Comparison of ENCODE assay signal across 15 cellular contexts in genomic region chr2:2101924-2102323, GRCh38.
DNase-seq lines count a peak whose midpoint lies in the region; TF ChIP-seq lines count a peak whose summit lies in the region.
"Had no signal": no experiment of that assay in that cellular context is flagged by ENCODE, and none has a peak within 500 bp of the region (broad histone marks: within the 10 kb centered on the region; RNA-seq: fewer than 3 reads in every experiment).

No MANE protein-coding gene starts in this region.

- no peaks in the 10 kb centered on the region for H3K36me3 ChIP-seq in breast epithelium
- H3K36me3 ChIP-seq: BLaER1, MG63 had no signal

- H3K4me3 Mint-ChIP-seq in MCF 10A (ENCODE audit: unreplicated experiment) (no peak overlapping the region), progenitor cell of endocrine pancreas (ENCODE audit: low read depth) (no peak overlapping the region)
- H3K4me3 Mint-ChIP-seq: naive B cell had no signal

- peaks cover 8% of the 10 kb centered on the region for H3K9me3 Mint-ChIP-seq in MCF 10A (ENCODE audit: unreplicated experiment)
- peaks cover 4% of the 10 kb centered on the region for H3K9me3 Mint-ChIP-seq in progenitor cell of endocrine pancreas (ENCODE audit: low read depth)

- no peaks in the 10 kb centered on the region for H3K27me3 Mint-ChIP-seq in MCF 10A (ENCODE audit: insufficient read depth, unreplicated experiment)
- peaks cover 7% of the 10 kb centered on the region for H3K27me3 Mint-ChIP-seq in progenitor cell of endocrine pancreas

- H3K4me1 ChIP-seq in breast epithelium = no peaks in the 10 kb centered on the region

- peak; percentile 16 for TF ChIP-seq CTCF in MCF 10A (IDR thresholded peaks at IDR 0.05; ENCODE audit: unreplicated experiment)
- no peak for TF ChIP-seq CTCF in breast epithelium (IDR thresholded peaks at IDR 0.05)
- peak; percentile 45 for TF ChIP-seq CTCF in astrocyte of the cerebellum (IDR thresholded peaks at IDR 0.05; ENCODE audit: low read depth, low read length, missing control alignments)
- TF ChIP-seq CTCF in progenitor cell of endocrine pancreas (IDR thresholded peaks at IDR 0.05; ENCODE audit: unreplicated experiment) = peak; percentile 52

- POLR2A ChIA-PET in MCF 10A (lab: Yijun Ruan, JAX) = no interaction called here

- H3K27ac Mint-ChIP-seq in MCF 10A (ENCODE audit: low read depth, unreplicated experiment) (no peak overlapping the region), progenitor cell of endocrine pancreas (no peak overlapping the region)
- H3K27ac Mint-ChIP-seq: naive B cell had no signal

- no TSS peak for BruUV-seq in MCF 10A (replicated peaks; lab: Mats Ljungman, UMichigan)

- H3K4me1 Mint-ChIP-seq in MCF 10A (ENCODE audit: insufficient read depth, unreplicated experiment) = no peaks in the 10 kb centered on the region
- H3K4me1 Mint-ChIP-seq in progenitor cell of endocrine pancreas (ENCODE audit: low read depth) = peaks cover 20% of the 10 kb centered on the region
- H3K4me1 Mint-ChIP-seq: naive B cell had no signal

- H3K4me3 ChIP-seq in breast epithelium (no peak overlapping the region), astrocyte of the cerebellum (ENCODE audit: low read depth, low read length) (no peak overlapping the region)
- H3K4me3 ChIP-seq: BLaER1, MG63 had no signal

- in situ Hi-C loops in astrocyte of the cerebellum (cut with HindIII; ENCODE audit: low sequenced_read_pairs) = no loop called here

- no peak overlapping the region for H3K27ac ChIP-seq in breast epithelium
- H3K27ac ChIP-seq: BLaER1 had no signal

- CTCF ChIA-PET in MCF 10A (lab: Yijun Ruan, JAX) = no interaction called here

- intact Hi-C loops in MCF 10A (cut with micrococcal nuclease) (no loop called here), breast epithelium (cut with DNase I; ENCODE audit: low total_unique reads) (no loop called here), posterior vena cava (cut with DNase I) (no loop called here)

- H3K36me3 Mint-ChIP-seq in MCF 10A (ENCODE audit: insufficient read depth, unreplicated experiment) (no peaks in the 10 kb centered on the region), progenitor cell of endocrine pancreas (ENCODE audit: insufficient read depth) (no peaks in the 10 kb centered on the region)
- H3K36me3 Mint-ChIP-seq: naive B cell had no signal

- H3K9me3 ChIP-seq in breast epithelium = no peaks in the 10 kb centered on the region
- H3K9me3 ChIP-seq: BLaER1, MG63 had no signal

- TF ChIP-seq POLR2A in breast epithelium (IDR thresholded peaks at IDR 0.05) = no peak

- DNase-seq in MCF 10A (ENCODE audit: unreplicated experiment) (peak; percentile 18), breast epithelium (ENCODE audit: low spot score in 2 of 2) (no peak), NCI-H1105 treated with DMSO at 0.1 percent for 48 hours (lab: John Stamatoyannopoulos, UW) (peak; percentile 36), astrocyte of the cerebellum (ENCODE audit: low read depth) (no peak), progenitor cell of endocrine pancreas (ENCODE audit: low spot score, unreplicated experiment) (no peak), posterior vena cava (ENCODE audit: low spot score) (no peak), NCI-H1092 (lab: John Stamatoyannopoulos, UW) (no peak), hepatic stellate cell (ENCODE audit: low spot score) (no peak)
- DNase-seq: activated CD4-positive, alpha-beta T cell treated with anti-CD3 and anti-CD28 coated beads for 48 hours; effector CD8-positive, alpha-beta T cell; MG63; naive B cell; SHP77 treated with DMSO at 0.1 percent for 48 hours; stimulated activated CD4-positive, alpha-beta T cell treated with anti-CD3 and anti-CD28 coated beads, Interleukin-2, amount 100 ng/mL, for 24 hours had no signal

- H3K27me3 ChIP-seq in breast epithelium = no peaks in the 10 kb centered on the region
- H3K27me3 ChIP-seq: BLaER1, MG63 had no signal

Comparison
In these comparisons a context has a peak if more than half of its experiments do, and no peak if none do; other contexts are left out.
1. DNase-seq: peak in MCF 10A (single experiment) and NCI-H1105 treated with DMSO at 0.1 percent for 48 hours (single experiment); none in breast epithelium (0 of 2), astrocyte of the cerebellum (single experiment), progenitor cell of endocrine pancreas (single experiment), posterior vena cava (single experiment), NCI-H1092 (single experiment) and hepatic stellate cell (single experiment).
2. CTCF ChIP-seq: peak in MCF 10A (single experiment), astrocyte of the cerebellum (single experiment) and progenitor cell of endocrine pancreas (single experiment); none in breast epithelium (0 of 3).